Comparison of ENCODE assay signal across 8 cellular contexts in genomic region chr11:74748211-74749126, GRCh38. TPM values are rescaled to one million over a fixed set of nuclear protein-coding genes. Genes with fewer than 3 reads are reported as not detected.
DNase-seq lines count a peak whose midpoint lies in the region; ATAC-seq, FAIRE-seq and TF ChIP-seq lines count a peak whose summit lies in the region.

RNF169 (plus strand) TSS chr11:74748849; CDS start chr11:74748881, 32 bp downstream.

- peaks cover 7 to 8% of the 10 kb centered on the region in 2 donors for H3K4me1 ChIP-seq in kidney (ENCODE audit: control insufficient read depth in 1 of 2, insufficient read depth in 1 of 2, low read depth in 1 of 2, low read length in 2 of 2)

- H3K9me3 ChIP-seq in kidney (ENCODE audit: control insufficient read depth in 1 of 2, low read length in 2 of 2) = no peaks in the 10 kb centered on the region

- ATAC-seq in GM19043 (IDR thresholded peaks at IDR 0.05; ENCODE audit: low read depth, unreplicated experiment) (peak; percentile 95), HG03378 (IDR thresholded peaks at IDR 0.05; ENCODE audit: unreplicated experiment) (peak; percentile 96)

- peak; percentile 94 for FAIRE-seq in kidney (lab: Jason Lieb, UNC)

- TF ChIP-seq CTCF in AG10803 (conservative IDR thresholded peaks at IDR 0.05; ENCODE audit: low read length) (no peak), kidney (IDR thresholded peaks at IDR 0.05; ENCODE audit: borderline replicate concordance, extremely low read depth, insufficient read depth) (no peak)

- H3K4me3 ChIP-seq in AG10803 (ENCODE audit: low read length) (peak within 1 kb of the TSS; percentile 84), kidney (ENCODE audit: low read length in 2 of 2) (peak within 1 kb of the TSS; percentile 64 to 78)

- peak within 1 kb of the TSS; percentile 93 to 94 for H3K27ac ChIP-seq in kidney (ENCODE audit: low read depth in 2 of 2, low read length in 2 of 2)

- H3K36me3 ChIP-seq in kidney (ENCODE audit: control insufficient read depth in 1 of 2, insufficient read depth in 2 of 2, low read length in 2 of 2) = no peaks in the 10 kb centered on the region

- H3K9ac ChIP-seq in kidney (ENCODE audit: low read length in 2 of 2) = peak within 1 kb of the TSS; percentile 92 to 96

- intact Hi-C loops in kidney (cut with DNase I) = no loop called here

- peak; percentile 95 for DNase-seq in AG10803 (ENCODE audit: low read depth)
- DNase-seq in NCI-H460 (ENCODE audit: extremely low read depth, low read depth) = peak; percentile 88
- peak; percentile 89 for DNase-seq in activated CD4-positive, CD25-positive, alpha-beta regulatory T cell treated with anti-CD3 and anti-CD28 coated beads, Interleukin-2, amount 50 U/mL, for 72 hours
- peak; percentile 82 to 97 for DNase-seq in cerebellar nuclear complex (lab: John Stamatoyannopoulos, UW)
- peak; percentile 97 for DNase-seq in kidney
- peak; percentile 93 for DNase-seq in stimulated activated CD4-positive, alpha-beta T cell treated with anti-CD3 and anti-CD28 coated beads, Interleukin-15, amount 100 ng/mL, for 24 hours

RNA-seq across cellular contexts. Expression of gene RNF169, which starts in this region (rescaled TPM):
- 11.1 and 12.3 TPM in 2 replicates for total RNA-seq in NCI-H460 (2014; rRNA removed; shearing (Covaris generic))
- polyA plus RNA-seq in NCI-H460 (2014; cell fraction: nucleus; rRNA removed) = 12.0 and 17.5 TPM in 2 replicates
- 19.6 TPM for total RNA-seq in kidney
- polyA plus RNA-seq in kidney (ENCODE audit: insufficient read depth, low read depth, low replicate concordance) = 3.1 TPM

Comparison
In these comparisons a context has a peak if more than half of its experiments do, and no peak if none do; other contexts are left out.
1. Peak in every context shown above with its lines: DNase-seq, ATAC-seq, H3K4me3 ChIP-seq and H3K27ac ChIP-seq.